29 cellular contexts compared by ENCODE assay signal in the genomic region with DNA sequence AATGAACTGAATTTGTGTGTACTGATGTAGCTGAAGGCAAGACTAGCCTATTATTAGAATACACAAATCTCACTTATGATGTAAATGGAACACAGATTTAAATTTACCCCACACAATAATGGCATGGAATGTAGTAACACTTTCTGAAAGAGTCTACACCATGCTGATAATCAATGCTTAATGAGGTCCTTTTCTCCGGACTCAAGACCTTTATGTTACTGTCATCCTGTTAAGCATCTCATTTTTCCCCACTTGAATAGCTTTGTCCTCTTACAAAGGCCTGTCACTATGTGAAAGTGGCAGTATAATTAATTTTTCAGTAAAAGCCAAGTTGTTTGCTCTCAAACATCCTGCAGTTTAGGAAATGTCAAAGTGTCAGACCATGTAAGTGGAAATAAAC.
"Had no signal": no experiment of that assay in that cellular context is flagged by ENCODE, and none has a peak within 500 bp of the region (broad histone marks: within the 10 kb centered on the region; RNA-seq: fewer than 3 reads in every experiment).

No MANE protein-coding gene starts in this region.

- H3K27me3 ChIP-seq: esophagus muscularis mucosa, foreskin keratinocyte, gastroesophageal sphincter, left lung, ovary, spleen, testis, tibial artery had no signal

- H3K36me3 Mint-ChIP-seq: stimulated activated memory B cell treated with anti-CD40 and anti-IgM and Interleukin-4, amounts not matched to agents 10 μg/mL and 1 μg/mL and 100 μg/mL, for 72 hours had no signal

- H3K9me3 Mint-ChIP-seq: naive thymus-derived CD4-positive, alpha-beta T cell; nephron progenitor cell; stimulated activated memory B cell treated with anti-CD40 and anti-IgM and Interleukin-4, amounts not matched to agents 10 μg/mL and 1 μg/mL and 100 μg/mL, for 72 hours; type B pancreatic cell had no signal

- H3K4me1 ChIP-seq: esophagus muscularis mucosa, foreskin keratinocyte, gastroesophageal sphincter, heart right ventricle, left lung, spleen, testis, tibial artery had no signal

- ATAC-seq: foreskin keratinocyte; gastroesophageal sphincter; heart right ventricle; left cardiac atrium; left lung; naive thymus-derived CD4-positive, alpha-beta T cell; right cardiac atrium; stimulated activated memory B cell treated with anti-CD40 and anti-IgM and Interleukin-4, amounts not matched to agents 10 μg/mL and 1 μg/mL and 100 μg/mL, for 72 hours; stimulated activated naive CD8-positive, alpha-beta T cell treated with anti-CD3 and anti-CD28 coated beads, Interleukin-15, Interleukin-2, amounts not matched to agents 100 U/mL and 50 U/mL, for 24 hours had no signal

- H3K27ac Mint-ChIP-seq: naive thymus-derived CD4-positive, alpha-beta T cell; stimulated activated memory B cell treated with anti-CD40 and anti-IgM and Interleukin-4, amounts not matched to agents 10 μg/mL and 1 μg/mL and 100 μg/mL, for 72 hours; type B pancreatic cell had no signal

- H3K36me3 ChIP-seq: esophagus muscularis mucosa, gastroesophageal sphincter, heart right ventricle, left lung, ovary, spleen, tibial artery had no signal

- H3K4me1 Mint-ChIP-seq: naive thymus-derived CD4-positive, alpha-beta T cell; stimulated activated memory B cell treated with anti-CD40 and anti-IgM and Interleukin-4, amounts not matched to agents 10 μg/mL and 1 μg/mL and 100 μg/mL, for 72 hours had no signal

- DNase-seq: central memory CD4-positive, alpha-beta T cell; dorsolateral prefrontal cortex; effector CD4-positive, alpha-beta T cell; foreskin keratinocyte; glutamatergic neuron; heart right ventricle; hippocampal formation; left cardiac atrium; left lung; mesenchymal stem cell; midbrain; naive thymus-derived CD4-positive, alpha-beta T cell; nephron progenitor cell; occipital lobe; ovary; right cardiac atrium; spleen; stimulated activated CD4-positive, alpha-beta T cell treated with anti-CD3 and anti-CD28 coated beads, Interleukin-4, amount 100 ng/mL, for 4 hours; stimulated activated naive CD8-positive, alpha-beta T cell treated with anti-CD3 and anti-CD28 coated beads, Interleukin-15, Interleukin-2, amounts not matched to agents 100 U/mL and 50 U/mL, for 24 hours; substantia nigra; testis; tibial artery had no signal

- H3K27ac ChIP-seq: dorsolateral prefrontal cortex, esophagus muscularis mucosa, foreskin keratinocyte, gastroesophageal sphincter, heart right ventricle, left lung, ovary, skin epidermis, spleen, testis, tibial artery had no signal

- H3K4me3 ChIP-seq: dorsolateral prefrontal cortex, esophagus muscularis mucosa, gastroesophageal sphincter, heart right ventricle, left lung, ovary, skin epidermis, spleen, testis, tibial artery had no signal

- H3K9me3 ChIP-seq: esophagus muscularis mucosa, gastroesophageal sphincter, left lung, ovary, spleen, testis, tibial artery had no signal

- H3K27me3 Mint-ChIP-seq: naive thymus-derived CD4-positive, alpha-beta T cell; stimulated activated memory B cell treated with anti-CD40 and anti-IgM and Interleukin-4, amounts not matched to agents 10 μg/mL and 1 μg/mL and 100 μg/mL, for 72 hours; type B pancreatic cell had no signal

- FAIRE-seq: endothelial cell of umbilical vein, islet of Langerhans had no signal

- H3K4me3 Mint-ChIP-seq: naive thymus-derived CD4-positive, alpha-beta T cell; nephron progenitor cell; stimulated activated memory B cell treated with anti-CD40 and anti-IgM and Interleukin-4, amounts not matched to agents 10 μg/mL and 1 μg/mL and 100 μg/mL, for 72 hours; type B pancreatic cell had no signal
